In the genomic region with DNA sequence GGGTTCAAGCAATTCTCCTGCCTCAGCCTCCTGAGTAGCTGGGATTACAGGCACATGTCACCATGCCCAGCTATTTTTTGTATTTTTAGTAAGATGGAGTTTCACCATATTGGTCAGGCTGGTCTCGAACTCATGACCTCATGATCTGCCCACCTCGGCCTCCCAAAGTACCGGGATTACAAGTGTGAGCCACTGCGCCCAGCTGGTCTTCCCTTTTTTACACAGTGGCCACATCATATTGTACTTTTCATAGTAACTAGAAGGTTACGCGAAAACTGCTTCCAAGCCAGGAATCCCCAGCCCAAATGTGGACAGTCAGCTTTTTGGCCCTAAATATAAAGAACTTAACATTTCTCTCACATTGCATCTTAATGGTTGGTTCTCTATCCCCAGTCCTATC, we compare ENCODE assay signal across 20 cellular contexts. TPM values are rescaled to one million over a fixed set of nuclear protein-coding genes. Genes with fewer than 3 reads are reported as not detected.
DNase-seq lines count a peak whose midpoint lies in the region; ATAC-seq, FAIRE-seq and TF ChIP-seq lines count a peak whose summit lies in the region.
"Had no signal": no experiment of that assay in that cellular context is flagged by ENCODE, and none has a peak within 500 bp of the region (broad histone marks: within the 10 kb centered on the region; RNA-seq: fewer than 3 reads in every experiment).

No MANE protein-coding gene starts in this region.

- POLR2A ChIA-PET in K562 (lab: Yijun Ruan, JAX), result interaction anchor here (0.7 to 1.1 kb wide), 3 partner anchors 14 to 234 kb away, joined by 3 read pairs; no protein-coding TSS in a partner anchor

- H2AFZ ChIP-seq in GM23338 (no peak overlapping the region), K562 (ENCODE audit: low read depth, low read length) (no peak overlapping the region)
- H2AFZ ChIP-seq: GM23248 had no signal

- H3K9me3 ChIP-seq in K562 (replicated peaks; ENCODE audit: control insufficient read depth, insufficient read depth, low read depth, low read length), result no peaks in the 10 kb centered on the region
- H3K9me3 ChIP-seq: BLaER1 had no signal

- TF ChIP-seq POLR2A in K562 (conservative IDR thresholded peaks at IDR 0.05), result no peak

- intact Hi-C loops in K562 (cut with micrococcal nuclease), result no loop called here

- no peak for TF ChIP-seq RAD21 in K562 (CRISPR knock-in tag; conservative IDR thresholded peaks at IDR 0.05 in 1 of 2, IDR thresholded peaks at IDR 0.05 in 1 of 2)

- H3K27me3 Mint-ChIP-seq in GM23338 (ENCODE audit: insufficient read depth, low read depth, poor library complexity), result peaks cover 30% of the 10 kb centered on the region
- H3K27me3 Mint-ChIP-seq in stimulated activated naive B cell treated with anti-CD40 and anti-IgM and Interleukin-4, amounts not matched to agents 10 μg/mL and 1 μg/mL and 100 μg/mL, for 72 hours, result peaks cover 36 to 43% of the 10 kb centered on the region in 2 donors

- WGBS in K562 (ENCODE audit: insufficient coverage, low coverage, missing lambda C conversion rate), result 27% methylated on average over 6 of the region's 6 CpGs

- H3K27ac ChIP-seq in GM23338 (ENCODE audit: low read depth), result peak overlapping the region; percentile 85
- no peak overlapping the region for H3K27ac ChIP-seq in K562 (ENCODE audit: extremely low read depth, low read depth, low read length)
- H3K27ac ChIP-seq: BLaER1, GM23248 had no signal

- H3K79me2 ChIP-seq in GM23338 (replicated peaks; ENCODE audit: insufficient read depth) (peaks cover 90% of the 10 kb centered on the region), K562 (ENCODE audit: control insufficient read depth, insufficient read depth, low read length) (no peaks in the 10 kb centered on the region)

- H3K9me2 ChIP-seq in GM23338 (ENCODE audit: insufficient read depth), result no peaks in the 10 kb centered on the region; the same call in 1 of the 2 replicates

- CTCF ChIA-PET in K562 (lab: Yijun Ruan, JAX; ENCODE audit: low intra/inter-chr PET ratio), result no interaction called here

- in situ Hi-C loops in K562 (cut with MboI), result no loop called here

- no peaks in the 10 kb centered on the region; the same call in 2 of the 3 replicates for H3K9me3 Mint-ChIP-seq in GM23338
- no peaks in the 10 kb centered on the region for H3K9me3 Mint-ChIP-seq in stimulated activated naive B cell treated with anti-CD40 and anti-IgM and Interleukin-4, amounts not matched to agents 10 μg/mL and 1 μg/mL and 100 μg/mL, for 72 hours
- H3K9me3 Mint-ChIP-seq: CD8-positive, alpha-beta T cell; HFFc6; IgD-negative memory B cell had no signal

- TF ChIP-seq CTCF in GM23338 (conservative IDR thresholded peaks at IDR 0.05; ENCODE audit: low read depth in 2 of 2), result no peak
- TF ChIP-seq CTCF in K562 (IDR thresholded peaks at IDR 0.05 in 2 of 3, conservative IDR thresholded peaks at IDR 0.05 in 1 of 3; ENCODE audit: insufficient read depth in 2 of 3, low read depth in 1 of 3, low read length in 3 of 3), result no peak

- no peak for TF ChIP-seq EP300 in K562 (IDR thresholded peaks at IDR 0.05; ENCODE audit: low read length)

- H3K27ac Mint-ChIP-seq in GM23338, result peak overlapping the region; percentile 68
- peak overlapping the region; percentile 82 for H3K27ac Mint-ChIP-seq in stimulated activated naive B cell treated with anti-CD40 and anti-IgM and Interleukin-4, amounts not matched to agents 10 μg/mL and 1 μg/mL and 100 μg/mL, for 72 hours
- H3K27ac Mint-ChIP-seq: CD8-positive, alpha-beta T cell; HFFc6; IgD-negative memory B cell had no signal

- H3K4me1 ChIP-seq in GM23338 (ENCODE audit: insufficient read depth) (peaks cover 73% of the 10 kb centered on the region), K562 (replicated peaks in 1 of 2; ENCODE audit: control insufficient read depth in 2 of 2, insufficient read depth in 2 of 2, low read length in 2 of 2) (peaks cover 0 to 18% of the 10 kb centered on the region in 2 experiments; a peak in 2 of 5 replicates)

- H3K4me3 Mint-ChIP-seq in GM23338, result peak overlapping the region; percentile 80; the same call in 2 of the 3 replicates
- H3K4me3 Mint-ChIP-seq in stimulated activated naive B cell treated with anti-CD40 and anti-IgM and Interleukin-4, amounts not matched to agents 10 μg/mL and 1 μg/mL and 100 μg/mL, for 72 hours, result no peak overlapping the region
- H3K4me3 Mint-ChIP-seq: CD14-positive monocyte; CD8-positive, alpha-beta T cell; HFFc6 had no signal

- peaks cover 76% of the 10 kb centered on the region for H3K36me3 ChIP-seq in GM23338 (ENCODE audit: insufficient read depth)
- no peaks in the 10 kb centered on the region for H3K36me3 ChIP-seq in K562 (ENCODE audit: control insufficient read depth, insufficient read depth, low read length)

- no peaks in the 10 kb centered on the region for H3K9me1 ChIP-seq in K562 (ENCODE audit: control insufficient read depth, insufficient read depth, low read length)

- ATAC-seq in GM23338 (no peak), K562 (no peak), HG02970 (IDR thresholded peaks at IDR 0.05; ENCODE audit: low FRiP score, unreplicated experiment) (no peak)
- ATAC-seq in stimulated activated naive B cell treated with anti-CD40 and anti-IgM and Interleukin-4, amounts not matched to agents 10 μg/mL and 1 μg/mL and 100 μg/mL, for 72 hours (replicated peaks), result no peak
- ATAC-seq: CD8-positive, alpha-beta T cell; HepG2 had no signal

- no peaks in the 10 kb centered on the region for H3K27me3 ChIP-seq in GM23338 (ENCODE audit: insufficient read depth)
- peaks cover 69 to 95% of the 10 kb centered on the region in 2 experiments for H3K27me3 ChIP-seq in K562 (ENCODE audit: control insufficient read depth in 2 of 2, insufficient read depth in 2 of 2, low read length in 2 of 2)
- H3K27me3 ChIP-seq: BLaER1 had no signal

- DNase-seq in CD1c-positive myeloid dendritic cell (ENCODE audit: extremely low spot score) (peak; percentile 17), GM23338 (ENCODE audit: low spot score) (no peak), K562 (ENCODE audit: extremely low read depth in 1 of 4, low spot score in 3 of 4) (no peak), NCI-H187 treated with DMSO at 0.1 percent for 48 hours (lab: John Stamatoyannopoulos, UW) (no peak)
- no peak for DNase-seq in stimulated activated naive B cell treated with anti-CD40 and anti-IgM and Interleukin-4, amounts not matched to agents 10 μg/mL and 1 μg/mL and 100 μg/mL, for 72 hours
- DNase-seq in activated naive CD4-positive, alpha-beta T cell (lab: John Stamatoyannopoulos, UW), result no peak
- DNase-seq: 8988T; Calu3; CD8-positive, alpha-beta T cell; DMS79 treated with DMSO at 0.1 percent for 48 hours; GF-D8; GM23248; HCEC 1CT; HFFc6 had no signal

- H4K20me1 ChIP-seq in GM23338 (replicated peaks; ENCODE audit: insufficient read depth), result peaks cover 72% of the 10 kb centered on the region
- no peaks in the 10 kb centered on the region for H4K20me1 ChIP-seq in K562 (replicated peaks; ENCODE audit: control insufficient read depth, insufficient read depth, low read length)
- H4K20me1 ChIP-seq: BLaER1 had no signal

- peaks cover 56% of the 10 kb centered on the region for H3F3A ChIP-seq in GM23338 (replicated peaks; ENCODE audit: low read depth)

- peaks cover 67% of the 10 kb centered on the region for H3K4me1 Mint-ChIP-seq in GM23338
- H3K4me1 Mint-ChIP-seq in stimulated activated naive B cell treated with anti-CD40 and anti-IgM and Interleukin-4, amounts not matched to agents 10 μg/mL and 1 μg/mL and 100 μg/mL, for 72 hours, result peaks cover 32 to 35% of the 10 kb centered on the region in 2 donors

- peaks cover 84% of the 10 kb centered on the region for H3K36me3 Mint-ChIP-seq in GM23338 (ENCODE audit: low read depth)
- H3K36me3 Mint-ChIP-seq in stimulated activated naive B cell treated with anti-CD40 and anti-IgM and Interleukin-4, amounts not matched to agents 10 μg/mL and 1 μg/mL and 100 μg/mL, for 72 hours, result peaks cover 0 to 2% of the 10 kb centered on the region in 2 donors
- H3K36me3 Mint-ChIP-seq: CD8-positive, alpha-beta T cell; IgD-negative memory B cell had no signal

- FAIRE-seq in K562 (lab: Jason Lieb, UNC), result no peak
- FAIRE-seq: H54, HepG2 had no signal

- H3K4me3 ChIP-seq in GM23338 (peak overlapping the region; percentile 99), K562 (no peak overlapping the region)
- H3K4me3 ChIP-seq: BLaER1, GM23248 had no signal

- H3K4me2 ChIP-seq in GM23338 (peak overlapping the region; percentile 85), K562 (ENCODE audit: insufficient read depth, low read length) (no peak overlapping the region)

- H3K9ac ChIP-seq in K562 (ENCODE audit: insufficient read depth in 1 of 2, low read depth in 2 of 2, low read length in 2 of 2), result no peak overlapping the region
- H3K9ac ChIP-seq: BLaER1, GM23248 had no signal

- no TSS peak for BruUV-seq in K562 (replicated peaks; lab: Mats Ljungman, UMichigan)

TF ChIP-seq in GM23338, 12 proteins besides CTCF, POLR2A, EP300 and RAD21 (continues in another document):
- TF ChIP-seq ZNF331 (CRISPR knock-in tag; IDR thresholded peaks at IDR 0.05; ENCODE audit: low read depth), result no peak
- TF ChIP-seq STAT1 (IDR thresholded peaks at IDR 0.05; ENCODE audit: unreplicated experiment), result no peak
- no peak for TF ChIP-seq NANOG (IDR thresholded peaks at IDR 0.05; ENCODE audit: borderline replicate concordance)

TF ChIP-seq in K562, 482 proteins besides CTCF, POLR2A, EP300 and RAD21:
- no peak for TF ChIP-seq TCF3 (CRISPR knock-in tag; IDR thresholded peaks at IDR 0.05)
- TF ChIP-seq ZNF316 (IDR thresholded peaks at IDR 0.05), result 0 out of 2 replicates have a peak, but pooled peaks have one; percentile 31

RNA-seq across cellular contexts. Expression of a gene that starts 4.2 kb away (rescaled TPM):
- 305 and 381 TPM in 2 replicates for total RNA-seq in GM23338 (2014; rRNA removed; shearing (Covaris generic))
- 129 and 136 TPM in 2 replicates for polyA plus RNA-seq in GM23338 (2016; fragmentation: Nextera tagmentation; extraction: Ambion mirVana)
- total RNA-seq in K562 (2011; cell fraction: chromatin; rRNA removed; ENCODE audit: low replicate concordance), result 0.32 and 1.2 TPM in 2 replicates
- total RNA-seq in K562 (2011; cell fraction: nucleolus; rRNA removed), result 0.66 TPM in 1 of 2 replicates, not detected in the other
- total RNA-seq in K562 (2011; cell fraction: nucleoplasm; rRNA removed), result 1.9 TPM in 1 of 2 replicates, not detected in the other
- total RNA-seq in K562 (2014; rRNA removed), result 0.09 TPM in 1 of 2 replicates, not detected in the other
- total RNA-seq in K562 (2014; rRNA removed; fragmentation: Illumina TruSeq; extraction: Trizol), result 0.06 and 0.11 TPM in 2 replicates
- total RNA-seq in K562 (2015; rRNA removed; fragmentation: Illumina TruSeq; extraction: Trizol), result not detected in 2 replicates
- total RNA-seq in K562 (2021), result 0.13 and 0.40 TPM in 2 replicates
- polyA plus RNA-seq in K562 (2011; rRNA removed), result 0.03 and 0.07 TPM in 2 replicates
- polyA plus RNA-seq in K562 (2011; cell fraction: cytosol; rRNA removed), result not detected in 2 replicates
- polyA plus RNA-seq in K562 (2011; cell fraction: nucleus; rRNA removed), result 0.13 and 0.21 TPM in 2 replicates
- 0.12 and 0.48 TPM in 2 replicates for polyA plus RNA-seq in K562 (2012)
- polyA plus RNA-seq in K562 (2014; fragmentation: Illumina TruSeq; extraction: Trizol), result 0.04 and 0.07 TPM in 2 replicates
- under 1 TPM; 0.06 to 0.14 TPM for polyA plus RNA-seq in K562 (2014; fragmentation: Nextera tagmentation; extraction: Ambion mirVana)
- polyA plus RNA-seq in K562 (2014; rRNA removed), result 0.05 and 0.11 TPM in 2 replicates
- 0.11 TPM in 1 of 2 replicates, not detected in the other for polyA minus RNA-seq in K562 (2011; rRNA and poly(A)+ RNA removed)
- polyA minus RNA-seq in K562 (2011; cell fraction: cytosol; rRNA and poly(A)+ RNA removed), result not detected in 2 replicates
- 0.11 and 0.27 TPM in 2 replicates for polyA minus RNA-seq in K562 (2011; cell fraction: nucleus; rRNA and poly(A)+ RNA removed)
- total RNA-seq: CD8-positive, alpha-beta T cell; GM23248 had no signal
- polyA plus RNA-seq: CD14-positive monocyte, IgD-negative memory B cell had no signal

Comparison
In these comparisons a context has a peak if more than half of its experiments do, and no peak if none do; other contexts are left out.
1. RNA of a gene that starts 4.2 kb away (total RNA-seq): 305 to 381 TPM in GM23338; 0.06 to 1.9 TPM in K562; every median in the first group is over 100 times any median in the second.